19 cellular contexts compared by ENCODE assay signal in genomic region chr14:94346841-94347240, GRCh38. TPM values are rescaled to one million over a fixed set of nuclear protein-coding genes. Genes with fewer than 3 reads are reported as not detected.
DNase-seq lines count a peak whose midpoint lies in the region; ATAC-seq lines count a peak whose summit lies in the region.
"Had no signal": no experiment of that assay in that cellular context is flagged by ENCODE, and none has a peak within 500 bp of the region (broad histone marks: within the 10 kb centered on the region; RNA-seq: fewer than 3 reads in every experiment).

No MANE protein-coding gene starts in this region.

- peak overlapping the region; percentile 25 for H3K27ac ChIP-seq in CD8-positive, alpha-beta memory T cell (ENCODE audit: low read depth, low read length)
- H3K27ac ChIP-seq in mesendoderm (ENCODE audit: low read depth, low read length) = no peak overlapping the region
- H3K27ac ChIP-seq: Peyer's patch had no signal

- no peak overlapping the region for H3K4me3 ChIP-seq in CD8-positive, alpha-beta memory T cell (ENCODE audit: low read length)
- no peak overlapping the region for H3K4me3 ChIP-seq in mesendoderm (ENCODE audit: low read length)
- H3K4me3 ChIP-seq: Peyer's patch had no signal

- POLR2A ChIA-PET in CD8-positive, alpha-beta memory T cell (lab: Charles Lee) = no interaction called here

- H3K79me1 ChIP-seq in mesendoderm (ENCODE audit: low read length) = no peaks in the 10 kb centered on the region

- CTCF ChIA-PET in CD8-positive, alpha-beta memory T cell (lab: Charles Lee) = no interaction called here

- peak; percentile 11 for ATAC-seq in GM19043 (IDR thresholded peaks at IDR 0.05; ENCODE audit: low read depth, unreplicated experiment)
- ATAC-seq in HG03571 (IDR thresholded peaks at IDR 0.05; ENCODE audit: unreplicated experiment) = peak; percentile 9
- ATAC-seq in central memory CD8-positive, alpha-beta T cell (replicated peaks; ENCODE audit: extremely low read depth, poor library complexity, severe bottlenecking) = no peak
- no peak for ATAC-seq in HG03280 (IDR thresholded peaks at IDR 0.05; ENCODE audit: unreplicated experiment)

- H3K36me3 ChIP-seq in CD8-positive, alpha-beta memory T cell (ENCODE audit: insufficient read depth, low read length) = no peaks in the 10 kb centered on the region
- H3K36me3 ChIP-seq in mesendoderm (ENCODE audit: control insufficient read depth, insufficient read depth, low read length) = no peaks in the 10 kb centered on the region
- H3K36me3 ChIP-seq: Peyer's patch had no signal

- H3K4me1 ChIP-seq in CD8-positive, alpha-beta memory T cell (ENCODE audit: insufficient read depth, low read length) = peaks cover 3% of the 10 kb centered on the region
- no peaks in the 10 kb centered on the region for H3K4me1 ChIP-seq in mesendoderm (ENCODE audit: control insufficient read depth, low read depth, low read length)

- no peak for DNase-seq in CD8-positive, alpha-beta memory T cell
- no peak for DNase-seq in central memory CD8-positive, alpha-beta T cell (ENCODE audit: low spot score in 2 of 2)
- DNase-seq in mesendoderm (no peak), HT-29 (ENCODE audit: low spot score) (no peak)
- DNase-seq: activated gamma-delta T cell treated with Interleukin-2 at 50 U/mL for 16 hours, endodermal cell, GDM1, KG1, NCI-H1694 treated with DMSO at 0.1 percent for 48 hours, NCI-H510A, occipital lobe, Peyer's patch had no signal

- no peak overlapping the region for H3K18ac ChIP-seq in mesendoderm (ENCODE audit: low read length)

- H2BK15ac ChIP-seq in mesendoderm (replicated peaks; ENCODE audit: low read depth) = no peak overlapping the region

- no peak overlapping the region for H2AK5ac ChIP-seq in mesendoderm (ENCODE audit: low read length)

- peak overlapping the region in 6 of 8 donors; percentile 54 to 85 (median 74) for H3K27ac Mint-ChIP-seq in CD8-positive, alpha-beta memory T cell
- peak overlapping the region; percentile 96 for H3K27ac Mint-ChIP-seq in central memory CD8-positive, alpha-beta T cell (ENCODE audit: low read depth)
- H3K27ac Mint-ChIP-seq: endodermal cell had no signal

- peak overlapping the region in 3 of 7 donors; percentile 27 to 47 (median 41) for H3K4me3 Mint-ChIP-seq in CD8-positive, alpha-beta memory T cell
- H3K4me3 Mint-ChIP-seq in central memory CD8-positive, alpha-beta T cell = peak overlapping the region; percentile 50
- H3K4me3 Mint-ChIP-seq: endodermal cell had no signal

- H3K23ac ChIP-seq in mesendoderm (ENCODE audit: low read length) = no peak overlapping the region

- H2BK120ac ChIP-seq in mesendoderm (ENCODE audit: low read depth, low read length) = no peak overlapping the region

- H4K8ac ChIP-seq in mesendoderm (ENCODE audit: low read depth, low read length) = no peak overlapping the region

- H3K27me3 ChIP-seq in CD8-positive, alpha-beta memory T cell (ENCODE audit: insufficient read depth, low read length, poor library complexity, severe bottlenecking) = no peaks in the 10 kb centered on the region
- no peaks in the 10 kb centered on the region for H3K27me3 ChIP-seq in mesendoderm (ENCODE audit: insufficient read depth, low read length, poor library complexity)
- H3K27me3 ChIP-seq: Peyer's patch had no signal

- peaks cover 0 to 2% (median 0%) of the 10 kb centered on the region in 5 donors for H3K9me3 Mint-ChIP-seq in CD8-positive, alpha-beta memory T cell
- H3K9me3 Mint-ChIP-seq in central memory CD8-positive, alpha-beta T cell = peaks cover 6% of the 10 kb centered on the region
- H3K9me3 Mint-ChIP-seq: endodermal cell had no signal

- H3K4me2 ChIP-seq in mesendoderm (ENCODE audit: low read length) = no peak overlapping the region

- H3K36me3 Mint-ChIP-seq in CD8-positive, alpha-beta memory T cell = peaks cover 0 to 5% (median 0%) of the 10 kb centered on the region in 3 donors
- no peaks in the 10 kb centered on the region for H3K36me3 Mint-ChIP-seq in central memory CD8-positive, alpha-beta T cell (ENCODE audit: insufficient read depth)

- no peak overlapping the region for H2BK5ac ChIP-seq in mesendoderm (ENCODE audit: low read length)

- H4K5ac ChIP-seq in mesendoderm (ENCODE audit: low read length) = no peak overlapping the region

- H3K27me3 Mint-ChIP-seq in CD8-positive, alpha-beta memory T cell = peaks cover 4 to 8% of the 10 kb centered on the region in 2 donors
- H3K27me3 Mint-ChIP-seq in central memory CD8-positive, alpha-beta T cell = peaks cover 6% of the 10 kb centered on the region

- H3K9ac ChIP-seq in mesendoderm (ENCODE audit: low read length) = no peak overlapping the region

- no CpG with 5 or more reads among the region's 5 CpGs for WGBS in mesendoderm (ENCODE audit: extremely low coverage, insufficient coverage, low lambda C conversion rate)

- peaks cover 2 to 28% (median 6%) of the 10 kb centered on the region in 3 donors for H3K4me1 Mint-ChIP-seq in CD8-positive, alpha-beta memory T cell
- H3K4me1 Mint-ChIP-seq in central memory CD8-positive, alpha-beta T cell = peaks cover 16% of the 10 kb centered on the region
- H3K4me1 Mint-ChIP-seq: endodermal cell had no signal

- no peaks in the 10 kb centered on the region for H3K9me3 ChIP-seq in CD8-positive, alpha-beta memory T cell (ENCODE audit: low read length)
- H3K9me3 ChIP-seq: Peyer's patch had no signal

- H3K56ac ChIP-seq in mesendoderm (ENCODE audit: low read length) = no peak overlapping the region

- no peaks in the 10 kb centered on the region for H3K79me2 ChIP-seq in mesendoderm (ENCODE audit: control insufficient read depth, insufficient read depth, low read length)

- H3K4ac ChIP-seq in mesendoderm (ENCODE audit: low read depth, low read length) = no peak overlapping the region

RNA-seq across cellular contexts. Expression of gene SERPINA2, which starts 19.7 kb away (rescaled TPM):
- total RNA-seq in CD8-positive, alpha-beta memory T cell = not detected
- polyA plus RNA-seq in CD8-positive, alpha-beta memory T cell = not detected
- not detected for polyA plus RNA-seq in mesendoderm (2013, experiment 1 of 2)
- polyA plus RNA-seq in mesendoderm (2013, experiment 2 of 2) = not detected
- not detected in 2 replicates for total RNA-seq in HT-29 (2014; rRNA removed; shearing (Covaris generic))
- total RNA-seq: endodermal cell; frontal cortex; occipital lobe; Peyer's patch; skeletal muscle tissue; subcutaneous adipose tissue; T-helper 1 cell treated with Interleukin-12 subunit alpha and Interleukin-12 subunit beta and Interleukin-4 antibody, amounts not matched to agents 30 ng/mL and 1 ng/mL, for 36 hours had no signal

RNA-seq across cellular contexts. Expression of gene SERPINA6, which starts 23.7 kb away (rescaled TPM):
- total RNA-seq in CD8-positive, alpha-beta memory T cell = not detected
- polyA plus RNA-seq in CD8-positive, alpha-beta memory T cell = not detected
- polyA plus RNA-seq in mesendoderm (2013, experiment 1 of 2) = not detected
- not detected for polyA plus RNA-seq in mesendoderm (2013, experiment 2 of 2)
- total RNA-seq in HT-29 (2014; rRNA removed; shearing (Covaris generic)) = 0.99 and 1.2 TPM in 2 replicates
- total RNA-seq: endodermal cell; frontal cortex; occipital lobe; Peyer's patch; skeletal muscle tissue; subcutaneous adipose tissue; T-helper 1 cell treated with Interleukin-12 subunit alpha and Interleukin-12 subunit beta and Interleukin-4 antibody, amounts not matched to agents 30 ng/mL and 1 ng/mL, for 36 hours had no signal

RNA-seq across cellular contexts. Expression of gene SERPINA1, which starts 41.6 kb away (rescaled TPM):
- under 1 TPM; 0.18 to 0.40 TPM for total RNA-seq in CD8-positive, alpha-beta memory T cell
- polyA plus RNA-seq in CD8-positive, alpha-beta memory T cell = not detected
- polyA plus RNA-seq in mesendoderm (2013, experiment 1 of 2) = not detected
- polyA plus RNA-seq in mesendoderm (2013, experiment 2 of 2) = 0.03 TPM
- 304 and 307 TPM in 2 replicates for total RNA-seq in HT-29 (2014; rRNA removed; shearing (Covaris generic))

RNA-seq across cellular contexts. Expression of gene SERPINA10, which starts 53.8 kb away (rescaled TPM):
- total RNA-seq in CD8-positive, alpha-beta memory T cell = not detected
- polyA plus RNA-seq in CD8-positive, alpha-beta memory T cell = not detected
- polyA plus RNA-seq in mesendoderm (2013, experiment 1 of 2) = not detected
- polyA plus RNA-seq in mesendoderm (2013, experiment 2 of 2) = not detected
- not detected in 2 replicates for total RNA-seq in HT-29 (2014; rRNA removed; shearing (Covaris generic))
- total RNA-seq: endodermal cell; frontal cortex; occipital lobe; Peyer's patch; skeletal muscle tissue; subcutaneous adipose tissue; T-helper 1 cell treated with Interleukin-12 subunit alpha and Interleukin-12 subunit beta and Interleukin-4 antibody, amounts not matched to agents 30 ng/mL and 1 ng/mL, for 36 hours had no signal

Comparison
In these comparisons a context has a peak if more than half of its experiments do, and no peak if none do; other contexts are left out.
1. ATAC-seq: peak in GM19043 (single experiment) and HG03571 (single experiment); none in central memory CD8-positive, alpha-beta T cell (single experiment) and HG03280 (single experiment).
2. RNA of gene SERPINA1, which starts 41.6 kb away (total RNA-seq): 304 to 307 TPM in HT-29; 0.18 to 0.40 TPM in CD8-positive, alpha-beta memory T cell; every median in the first group is over 100 times any median in the second.